ENCODE assay signal across 9 cellular contexts in the genomic region with DNA sequence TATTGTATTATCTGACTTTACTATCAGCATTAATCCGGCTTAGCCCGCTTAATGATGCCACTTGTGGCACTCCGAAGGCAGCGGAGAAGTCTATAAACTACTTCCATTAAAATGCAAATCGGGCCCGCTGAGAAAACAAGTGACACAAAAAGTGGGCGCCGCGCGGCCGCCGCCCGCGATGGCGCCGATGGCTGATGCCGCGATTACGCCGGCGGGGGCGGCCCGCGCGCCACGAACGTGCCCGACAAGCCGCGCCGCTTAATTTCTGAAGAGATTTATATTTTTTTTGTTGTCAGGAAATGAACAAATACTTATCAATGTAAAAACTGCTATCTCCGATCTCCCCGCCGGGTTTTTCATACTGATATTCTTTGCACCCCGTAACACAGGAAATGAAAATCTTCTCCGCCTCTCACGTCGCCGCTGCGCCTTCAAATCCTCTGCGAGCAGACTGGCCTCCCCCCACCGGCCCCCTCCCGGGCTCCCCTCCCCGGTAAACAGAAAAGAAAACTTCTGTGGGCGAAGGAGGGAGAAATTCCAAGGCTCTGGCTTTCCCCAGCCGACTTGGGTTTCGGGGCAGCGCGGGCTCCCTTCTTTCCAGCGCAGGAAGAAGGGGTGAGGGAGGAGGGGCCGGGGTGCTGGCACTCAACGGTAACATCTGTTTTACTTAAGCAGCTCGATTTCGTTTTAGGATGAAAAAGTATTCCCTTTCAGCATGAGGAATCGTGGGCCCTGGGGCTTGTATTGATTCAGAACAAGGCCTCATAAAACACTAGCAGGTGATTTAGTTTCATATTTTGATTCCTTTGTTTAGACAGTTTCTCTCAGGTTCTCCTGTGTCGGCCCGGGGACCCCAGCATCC.
DNase-seq lines count a peak whose midpoint lies in the region; ATAC-seq and TF ChIP-seq lines count a peak whose summit lies in the region.
"Had no signal": no experiment of that assay in that cellular context is flagged by ENCODE, and none has a peak within 500 bp of the region (broad histone marks: within the 10 kb centered on the region; RNA-seq: fewer than 3 reads in every experiment).

No MANE protein-coding gene starts in this region.

- H3K36me3 ChIP-seq in trophoblast cell (ENCODE audit: control insufficient read depth in 1 of 2, insufficient read depth in 2 of 2, low read length in 2 of 2) (no peaks in the 10 kb centered on the region), thyroid gland (no peaks in the 10 kb centered on the region), PC-3 (ENCODE audit: low read depth, low read length) (no peaks in the 10 kb centered on the region)

- H3K4me1 ChIP-seq in trophoblast cell (ENCODE audit: control insufficient read depth in 1 of 2, insufficient read depth in 2 of 2, low read length in 2 of 2) (peaks cover 0 to 3% of the 10 kb centered on the region in 2 experiments), thyroid gland (no peaks in the 10 kb centered on the region), PC-3 (ENCODE audit: insufficient read depth, low read length) (no peaks in the 10 kb centered on the region)

- no peaks in the 10 kb centered on the region for H3F3A ChIP-seq in PC-3 (ENCODE audit: low read length, unreplicated experiment)

- no peaks in the 10 kb centered on the region for H3K79me2 ChIP-seq in trophoblast cell (ENCODE audit: control insufficient read depth, insufficient read depth, low read length, poor library complexity)
- no peaks in the 10 kb centered on the region for H3K79me2 ChIP-seq in PC-3 (ENCODE audit: low read length)

- peak; percentile 18 for DNase-seq in DMS114 treated with DMSO at 0.1 percent for 48 hours (lab: John Stamatoyannopoulos, UW; ENCODE audit: unreplicated experiment)
- DNase-seq in NCI-H69 (lab: John Stamatoyannopoulos, UW): peak; percentile 43
- peak; percentile 28 for DNase-seq in activated T-helper 9 cell treated with anti-CD3 and anti-CD28 coated beads, Interleukin-2, amount 50 U/mL, for 16 hours (ENCODE audit: low read depth)
- DNase-seq in germinal center (ENCODE audit: low spot score): peak; percentile 69
- no peak for DNase-seq in trophoblast cell
- DNase-seq in thyroid gland: peak; percentile 30 to 37
- no peak for DNase-seq in PC-3

- no peak overlapping the region for H2BK5ac ChIP-seq in trophoblast cell (ENCODE audit: low read depth, low read length, poor library complexity)

- H3K27ac ChIP-seq in trophoblast cell (ENCODE audit: low read depth, low read length) (no peak overlapping the region), thyroid gland (no peak overlapping the region), PC-3 (ENCODE audit: low read length) (no peak overlapping the region)
- H3K27ac ChIP-seq: KMS-11 had no signal

- no peak overlapping the region for H2BK12ac ChIP-seq in trophoblast cell (ENCODE audit: low read length)

- H3K9ac ChIP-seq in trophoblast cell (ENCODE audit: low read length) (no peak overlapping the region), PC-3 (ENCODE audit: low read length) (no peak overlapping the region)
- H3K9ac ChIP-seq: KMS-11 had no signal

- H4K8ac ChIP-seq in trophoblast cell (ENCODE audit: low read depth, low read length): peak overlapping the region; percentile 86

- ATAC-seq in GM21529 (IDR thresholded peaks at IDR 0.05; ENCODE audit: unreplicated experiment): peak; percentile 75
- ATAC-seq in PC-3: no peak

- intact Hi-C loops in thyroid gland (cut with DNase I) (no loop called here), PC-3 (cut with micrococcal nuclease) (no loop called here)

- POLR2A ChIA-PET in PC-3 (lab: Charles Lee; ENCODE audit: unreplicated experiment): no interaction called here

- no peak overlapping the region for H3K14ac ChIP-seq in trophoblast cell (ENCODE audit: low read length)

- H3K18ac ChIP-seq in trophoblast cell (ENCODE audit: low read length): no peak overlapping the region

- TF ChIP-seq CTCF in thyroid gland (IDR thresholded peaks at IDR 0.05) (no peak), PC-3 (conservative IDR thresholded peaks at IDR 0.05; ENCODE audit: low read depth, low read length) (no peak)

- H2AFZ ChIP-seq in trophoblast cell (ENCODE audit: insufficient read depth, low read length, poor library complexity): peak overlapping the region; percentile 98
- no peak overlapping the region for H2AFZ ChIP-seq in PC-3 (ENCODE audit: low read length)

- H3K27me3 ChIP-seq in trophoblast cell (ENCODE audit: insufficient read depth, low read length) (no peaks in the 10 kb centered on the region), thyroid gland (no peaks in the 10 kb centered on the region), PC-3 (ENCODE audit: low read length) (no peaks in the 10 kb centered on the region)

- peaks cover 3% of the 10 kb centered on the region for H3K79me1 ChIP-seq in trophoblast cell (ENCODE audit: low read length)

- peak overlapping the region; percentile 53 for H3K4me3 ChIP-seq in trophoblast cell (ENCODE audit: low read depth, low read length)
- H3K4me3 ChIP-seq in thyroid gland (replicated peaks in 1 of 3): peak overlapping the region; percentile 33 to 69 (median 42)
- no peak overlapping the region for H3K4me3 ChIP-seq in PC-3 (ENCODE audit: low read length)

- H3K4me2 ChIP-seq in trophoblast cell (ENCODE audit: low read length) (peak overlapping the region; percentile 57), PC-3 (ENCODE audit: low read length) (no peak overlapping the region)
- H3K4me2 ChIP-seq: KMS-11 had no signal

- H4K12ac ChIP-seq in trophoblast cell (ENCODE audit: low read depth, low read length): peak overlapping the region; percentile 68

- BruUV-seq in PC-3 (replicated peaks; lab: Mats Ljungman, UMichigan): no TSS peak

- no peak for TF ChIP-seq POLR2A in thyroid gland (IDR thresholded peaks at IDR 0.05)

- H3K9me2 ChIP-seq in PC-3 (replicated peaks; ENCODE audit: low read length): no peaks in the 10 kb centered on the region

- H2AK5ac ChIP-seq in trophoblast cell (ENCODE audit: low read length): no peak overlapping the region

- H4K20me1 ChIP-seq in PC-3 (ENCODE audit: low read length): no peaks in the 10 kb centered on the region

- CTCF ChIA-PET in PC-3 (lab: Charles Lee): no interaction called here

- peak overlapping the region; percentile 86 for H2BK120ac ChIP-seq in trophoblast cell (ENCODE audit: insufficient read depth, low read length, poor library complexity)

- WGBS in trophoblast cell (ENCODE audit: extremely low coverage, insufficient coverage, insufficient read length): no CpG with 5 or more reads among the region's 57 CpGs
- 2 to 5% methylated on average over 57 of the region's 57 CpGs for WGBS in thyroid gland, 2 donors

- H4K91ac ChIP-seq in trophoblast cell (ENCODE audit: low read depth, low read length): peak overlapping the region; percentile 42

- H3K23ac ChIP-seq in trophoblast cell (ENCODE audit: low read length): no peak overlapping the region

- H3K9me3 ChIP-seq in trophoblast cell (ENCODE audit: insufficient read depth, low read depth, low read length): no peaks in the 10 kb centered on the region
- H3K9me3 ChIP-seq in thyroid gland: no peaks in the 10 kb centered on the region
- no peaks in the 10 kb centered on the region for H3K9me3 ChIP-seq in PC-3 (ENCODE audit: low read length)

- no peak overlapping the region for H3K4ac ChIP-seq in trophoblast cell (ENCODE audit: low read depth, low read length)

Comparison
In these comparisons a context has a peak if more than half of its experiments do, and no peak if none do; other contexts are left out.
1. DNase-seq: peak in DMS114 treated with DMSO at 0.1 percent for 48 hours (single experiment), NCI-H69 (single experiment), activated T-helper 9 cell treated with anti-CD3 and anti-CD28 coated beads, Interleukin-2, amount 50 U/mL, for 16 hours (single experiment), germinal center (single experiment) and thyroid gland (2 of 2); none in trophoblast cell (0 of 2) and PC-3 (single experiment).